16 cellular contexts compared by ENCODE assay signal in genomic region chr10:29397221-29397620, GRCh38.
A peak's percentile ranks its signal among the peaks of the same experiment; 100 is the strongest.
DNase-seq lines count a peak whose midpoint lies in the region; TF ChIP-seq lines count a peak whose summit lies in the region.
"Had no signal": no experiment of that assay in that cellular context is flagged by ENCODE, and none has a peak within 500 bp of the region (broad histone marks: within the 10 kb centered on the region; RNA-seq: fewer than 3 reads in every experiment).

No MANE protein-coding gene starts in this region.

- BruUV-seq in Caco-2 (replicated peaks; lab: Mats Ljungman, UMichigan) = no TSS peak

- H3K4me1 Mint-ChIP-seq in activated naive CD4-positive, alpha-beta T cell treated with anti-CD3 and anti-CD28 coated beads, Interleukin-2, amount 10 ng/mL, durations not matched to agents 7 days and 5 days = no peaks in the 10 kb centered on the region
- H3K4me1 Mint-ChIP-seq in Caco-2 (ENCODE audit: low read depth, unreplicated experiment) = no peaks in the 10 kb centered on the region
- H3K4me1 Mint-ChIP-seq: B cell had no signal

- POLR2A ChIA-PET in Caco-2 (lab: Charles Lee) = no interaction called here

- DNase-seq in G401 (ENCODE audit: low spot score) (peak; percentile 25), SK-N-DZ (ENCODE audit: low spot score) (peak; percentile 26), cerebellar cortex (ENCODE audit: low spot score) (peak; percentile 70), SHP77 treated with DMSO at 0.1 percent for 48 hours (lab: John Stamatoyannopoulos, UW) (no peak), Caco-2 (no peak), SW480 (ENCODE audit: low spot score) (no peak)
- DNase-seq in activated naive CD4-positive, alpha-beta T cell treated with anti-CD3 and anti-CD28 coated beads, Interleukin-2, amount 10 ng/mL, durations not matched to agents 7 days and 5 days = no peak
- DNase-seq: CD8-positive, alpha-beta T cell; DMS153; DMS79; H7; KG1 had no signal

- no peaks in the 10 kb centered on the region for H3K4me1 ChIP-seq in Caco-2
- H3K4me1 ChIP-seq: BLaER1 treated with 17β-estradiol and CSF1 and Interleukin-3, amounts not matched to agents 10 nM and 100 nM had no signal

- no peaks in the 10 kb centered on the region for H3K27me3 ChIP-seq in Caco-2 (replicated peaks; ENCODE audit: control insufficient read depth, insufficient read depth, low read length)
- H3K27me3 ChIP-seq: BLaER1 treated with 17β-estradiol and CSF1 and Interleukin-3, amounts not matched to agents 10 nM and 100 nM had no signal

- H3K4me3 ChIP-seq in Caco-2 (ENCODE audit: low read depth, low read length) = no peak overlapping the region
- H3K4me3 ChIP-seq: BLaER1 treated with 17β-estradiol and CSF1 and Interleukin-3, amounts not matched to agents 10 nM and 100 nM; GM12878; GM23338 had no signal

- in situ Hi-C loops in G401 (cut with HindIII; ENCODE audit: low sequenced_read_pairs) = no loop called here

- CTCF ChIA-PET in activated naive CD4-positive, alpha-beta T cell treated with anti-CD3 and anti-CD28 coated beads, Interleukin-2, amount 10 ng/mL, durations not matched to agents 7 days and 5 days (lab: Charles Lee) = no interaction called here
- CTCF ChIA-PET in Caco-2 (lab: Charles Lee) = no interaction called here

- no peak overlapping the region for H3K27ac Mint-ChIP-seq in activated naive CD4-positive, alpha-beta T cell treated with anti-CD3 and anti-CD28 coated beads, Interleukin-2, amount 10 ng/mL, durations not matched to agents 7 days and 5 days
- H3K27ac Mint-ChIP-seq in Caco-2 (ENCODE audit: unreplicated experiment) = no peak overlapping the region
- H3K27ac Mint-ChIP-seq: B cell; CD8-positive, alpha-beta T cell; GM23338 had no signal

- no peak overlapping the region for H3K4me3 Mint-ChIP-seq in activated naive CD4-positive, alpha-beta T cell treated with anti-CD3 and anti-CD28 coated beads, Interleukin-2, amount 10 ng/mL, durations not matched to agents 7 days and 5 days
- H3K4me3 Mint-ChIP-seq in Caco-2 (ENCODE audit: unreplicated experiment) = no peak overlapping the region
- H3K4me3 Mint-ChIP-seq: B cell; CD8-positive, alpha-beta T cell; GM23338 had no signal

- TF ChIP-seq CTCF in Caco-2 (IDR thresholded peaks at IDR 0.05; ENCODE audit: insufficient read depth in 1 of 2, low read depth in 1 of 2, low read length in 1 of 2, severe bottlenecking in 1 of 2, unreplicated experiment in 1 of 2) = no peak

- peaks cover 27% of the 10 kb centered on the region for H3K27me3 Mint-ChIP-seq in activated naive CD4-positive, alpha-beta T cell treated with anti-CD3 and anti-CD28 coated beads, Interleukin-2, amount 10 ng/mL, durations not matched to agents 7 days and 5 days
- H3K27me3 Mint-ChIP-seq in Caco-2 (ENCODE audit: insufficient read depth, unreplicated experiment) = peaks cover 5% of the 10 kb centered on the region

- peaks cover 4% of the 10 kb centered on the region for H3K9me3 Mint-ChIP-seq in activated naive CD4-positive, alpha-beta T cell treated with anti-CD3 and anti-CD28 coated beads, Interleukin-2, amount 10 ng/mL, durations not matched to agents 7 days and 5 days
- H3K9me3 Mint-ChIP-seq in Caco-2 (ENCODE audit: unreplicated experiment) = peaks cover 23% of the 10 kb centered on the region
- H3K9me3 Mint-ChIP-seq: CD8-positive, alpha-beta T cell had no signal

- H3K36me3 ChIP-seq in Caco-2 (ENCODE audit: control insufficient read depth, insufficient read depth, low read length) = no peaks in the 10 kb centered on the region
- H3K36me3 ChIP-seq: BLaER1 treated with 17β-estradiol and CSF1 and Interleukin-3, amounts not matched to agents 10 nM and 100 nM had no signal

- peaks cover 9% of the 10 kb centered on the region; the same call in 1 of the 2 replicates for H3K9me3 ChIP-seq in Caco-2

- intact Hi-C loops in Caco-2 (cut with micrococcal nuclease; ENCODE audit: unreplicated experiment) = no loop called here

- no peaks in the 10 kb centered on the region for H3K36me3 Mint-ChIP-seq in activated naive CD4-positive, alpha-beta T cell treated with anti-CD3 and anti-CD28 coated beads, Interleukin-2, amount 10 ng/mL, durations not matched to agents 7 days and 5 days
- no peaks in the 10 kb centered on the region for H3K36me3 Mint-ChIP-seq in Caco-2 (ENCODE audit: insufficient read depth, unreplicated experiment)
- H3K36me3 Mint-ChIP-seq: CD8-positive, alpha-beta T cell had no signal

Comparison
In these comparisons a context has a peak if more than half of its experiments do, and no peak if none do; other contexts are left out.
1. DNase-seq: peak in G401 (single experiment), SK-N-DZ (single experiment) and cerebellar cortex (single experiment); none in activated naive CD4-positive, alpha-beta T cell treated with anti-CD3 and anti-CD28 coated beads, Interleukin-2, amount 10 ng/mL, durations not matched to agents 7 days and 5 days (single experiment), SHP77 treated with DMSO at 0.1 percent for 48 hours (single experiment), Caco-2 (0 of 2) and SW480 (single experiment).